In genomic region chr17:71349908-71350600, GRCh38 we compare ENCODE assay signal across 16 cellular contexts.
"Had no signal": no experiment of that assay in that cellular context is flagged by ENCODE, and none has a peak within 500 bp of the region (broad histone marks: within the 10 kb centered on the region; RNA-seq: fewer than 3 reads in every experiment).

No MANE protein-coding gene starts in this region.

- H3K27ac ChIP-seq: coronary artery, gastrocnemius medialis, heart right ventricle, neural progenitor cell, ovary had no signal

- DNase-seq: activated CD4-positive, CD25-positive, alpha-beta regulatory T cell treated with anti-CD3 and anti-CD28 coated beads, Interleukin-2, amount 50 U/mL, for 72 hours; activated naive CD4-positive, alpha-beta T cell treated with Interleukin-2 at 50 U/mL for 16 hours; central memory CD4-positive, alpha-beta T cell; gastrocnemius medialis; heart right ventricle; naive B cell; ovary; stimulated activated CD4-positive, alpha-beta T cell treated with anti-CD3 and anti-CD28 coated beads, Interleukin-2, amount 100 ng/mL, for 48 hours; T-cell; T1000 had no signal

- ATAC-seq: activated T-helper 17 cell treated with anti-CD3 and anti-CD28 coated beads, Interleukin-2, amount 50 U/mL, for 72 hours; esophagus mucosa; gastrocnemius medialis; heart right ventricle; stimulated activated memory B cell treated with anti-CD40 and anti-IgM and Interleukin-4, amounts not matched to agents 10 μg/mL and 1 μg/mL and 100 μg/mL, for 72 hours; T-cell had no signal

- H2AFZ ChIP-seq: neural progenitor cell had no signal

- H3K9me3 ChIP-seq: gastrocnemius medialis, ovary had no signal

- H3K4me3 ChIP-seq: coronary artery, gastrocnemius medialis, heart right ventricle, lung, neural progenitor cell, ovary had no signal

- H3K4me1 ChIP-seq: gastrocnemius medialis, heart right ventricle, neural progenitor cell had no signal

- H3K4me2 ChIP-seq: neural progenitor cell had no signal

- H3K36me3 ChIP-seq: gastrocnemius medialis, heart right ventricle, neural progenitor cell, ovary had no signal

- H3K27me3 Mint-ChIP-seq: activated T-helper 17 cell treated with anti-CD3 and anti-CD28 coated beads, Interleukin-2, amount 50 U/mL, for 72 hours; naive B cell; stimulated activated memory B cell treated with anti-CD40 and anti-IgM and Interleukin-4, amounts not matched to agents 10 μg/mL and 1 μg/mL and 100 μg/mL, for 72 hours; T-cell had no signal

- H3K27me3 ChIP-seq: gastrocnemius medialis, heart right ventricle, neural progenitor cell, ovary had no signal

- H3K36me3 Mint-ChIP-seq: naive B cell; neural progenitor cell; stimulated activated memory B cell treated with anti-CD40 and anti-IgM and Interleukin-4, amounts not matched to agents 10 μg/mL and 1 μg/mL and 100 μg/mL, for 72 hours; T-cell had no signal

- H3K9ac ChIP-seq: neural progenitor cell had no signal

- H3K4me3 Mint-ChIP-seq: activated T-helper 17 cell treated with anti-CD3 and anti-CD28 coated beads, Interleukin-2, amount 50 U/mL, for 72 hours; neural progenitor cell; stimulated activated memory B cell treated with anti-CD40 and anti-IgM and Interleukin-4, amounts not matched to agents 10 μg/mL and 1 μg/mL and 100 μg/mL, for 72 hours; T-cell had no signal

- H3K27ac Mint-ChIP-seq: activated T-helper 17 cell treated with anti-CD3 and anti-CD28 coated beads, Interleukin-2, amount 50 U/mL, for 72 hours; naive B cell; neural progenitor cell; stimulated activated memory B cell treated with anti-CD40 and anti-IgM and Interleukin-4, amounts not matched to agents 10 μg/mL and 1 μg/mL and 100 μg/mL, for 72 hours; T-cell had no signal

- H3K4me1 Mint-ChIP-seq: activated T-helper 17 cell treated with anti-CD3 and anti-CD28 coated beads, Interleukin-2, amount 50 U/mL, for 72 hours; naive B cell; neural progenitor cell; stimulated activated memory B cell treated with anti-CD40 and anti-IgM and Interleukin-4, amounts not matched to agents 10 μg/mL and 1 μg/mL and 100 μg/mL, for 72 hours; T-cell had no signal

- H3K9me3 Mint-ChIP-seq: neural progenitor cell had no signal
